Comparison of ENCODE assay signal across 2 cellular contexts in the genomic region with DNA sequence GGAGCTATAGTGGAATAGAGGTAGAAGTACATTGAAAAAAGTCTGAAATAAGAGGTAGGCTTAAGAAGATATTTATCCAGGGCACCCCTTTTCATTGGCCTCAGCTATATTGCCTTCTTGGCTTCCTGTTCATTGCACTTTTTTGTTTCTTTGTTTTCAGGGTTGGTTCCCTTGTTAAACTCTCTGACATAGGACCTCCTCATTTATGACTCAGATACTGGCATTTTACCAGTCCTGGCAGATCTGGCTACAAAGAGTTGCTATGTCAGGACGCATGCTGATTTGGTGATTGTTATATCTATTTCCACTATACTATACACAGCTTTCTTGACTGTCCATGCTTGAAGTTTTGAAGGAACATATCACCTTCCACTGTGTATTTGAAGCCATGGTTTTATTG.
TF ChIP-seq lines count a peak whose summit lies in the region.

No MANE protein-coding gene starts in this region.

TF ChIP-seq in SK-N-SH treated with all-trans-retinoic acid at 6 μM for 48 hours, 23 proteins besides CTCF, POLR2A, EP300 and RAD21 (continued from another document):
- TF ChIP-seq, protein P1, sequence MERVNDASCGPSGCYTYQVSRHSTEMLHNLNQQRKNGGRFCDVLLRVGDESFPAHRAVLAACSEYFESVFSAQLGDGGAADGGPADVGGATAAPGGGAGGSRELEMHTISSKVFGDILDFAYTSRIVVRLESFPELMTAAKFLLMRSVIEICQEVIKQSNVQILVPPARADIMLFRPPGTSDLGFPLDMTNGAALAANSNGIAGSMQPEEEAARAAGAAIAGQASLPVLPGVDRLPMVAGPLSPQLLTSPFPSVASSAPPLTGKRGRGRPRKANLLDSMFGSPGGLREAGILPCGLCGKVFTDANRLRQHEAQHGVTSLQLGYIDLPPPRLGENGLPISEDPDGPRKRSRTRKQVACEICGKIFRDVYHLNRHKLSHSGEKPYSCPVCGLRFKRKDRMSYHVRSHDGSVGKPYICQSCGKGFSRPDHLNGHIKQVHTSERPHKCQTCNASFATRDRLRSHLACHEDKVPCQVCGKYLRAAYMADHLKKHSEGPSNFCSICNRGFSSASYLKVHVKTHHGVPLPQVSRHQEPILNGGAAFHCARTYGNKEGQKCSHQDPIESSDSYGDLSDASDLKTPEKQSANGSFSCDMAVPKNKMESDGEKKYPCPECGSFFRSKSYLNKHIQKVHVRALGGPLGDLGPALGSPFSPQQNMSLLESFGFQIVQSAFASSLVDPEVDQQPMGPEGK (CRISPR knock-in tag; IDR thresholded peaks at IDR 0.05; ENCODE audit: borderline replicate concordance), result no peak
- no peak for TF ChIP-seq TCF4 (CRISPR knock-in tag; IDR thresholded peaks at IDR 0.05; ENCODE audit: borderline replicate concordance)
- TF ChIP-seq, protein P2, sequence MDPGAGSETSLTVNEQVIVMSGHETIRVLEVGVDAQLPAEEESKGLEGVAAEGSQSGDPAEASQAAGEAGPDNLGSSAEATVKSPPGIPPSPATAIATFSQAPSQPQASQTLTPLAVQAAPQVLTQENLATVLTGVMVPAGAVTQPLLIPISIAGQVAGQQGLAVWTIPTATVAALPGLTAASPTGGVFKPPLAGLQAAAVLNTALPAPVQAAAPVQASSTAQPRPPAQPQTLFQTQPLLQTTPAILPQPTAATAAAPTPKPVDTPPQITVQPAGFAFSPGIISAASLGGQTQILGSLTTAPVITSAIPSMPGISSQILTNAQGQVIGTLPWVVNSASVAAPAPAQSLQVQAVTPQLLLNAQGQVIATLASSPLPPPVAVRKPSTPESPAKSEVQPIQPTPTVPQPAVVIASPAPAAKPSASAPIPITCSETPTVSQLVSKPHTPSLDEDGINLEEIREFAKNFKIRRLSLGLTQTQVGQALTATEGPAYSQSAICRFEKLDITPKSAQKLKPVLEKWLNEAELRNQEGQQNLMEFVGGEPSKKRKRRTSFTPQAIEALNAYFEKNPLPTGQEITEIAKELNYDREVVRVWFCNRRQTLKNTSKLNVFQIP (CRISPR knock-in tag; IDR thresholded peaks at IDR 0.05; ENCODE audit: borderline replicate concordance, low read depth), result no peak
- no peak for TF ChIP-seq RARB (CRISPR knock-in tag; IDR thresholded peaks at IDR 0.05)
- TF ChIP-seq ZNF70 (CRISPR knock-in tag; IDR thresholded peaks at IDR 0.05), result no peak
- no peak for TF ChIP-seq GLIS3 (CRISPR knock-in tag; IDR thresholded peaks at IDR 0.05)
- TF ChIP-seq ZNF565 (CRISPR knock-in tag; conservative IDR thresholded peaks at IDR 0.05; ENCODE audit: low read depth), result no peak
- TF ChIP-seq ESRRG (CRISPR knock-in tag; IDR thresholded peaks at IDR 0.05), result no peak
- TF ChIP-seq ZNF8 (CRISPR knock-in tag; IDR thresholded peaks at IDR 0.05), result no peak
- TF ChIP-seq ZFP3 (CRISPR knock-in tag; IDR thresholded peaks at IDR 0.05), result no peak
- TF ChIP-seq ZC3H10 (CRISPR knock-in tag; IDR thresholded peaks at IDR 0.05), result no peak
- no peak for TF ChIP-seq PPARA (CRISPR knock-in tag; IDR thresholded peaks at IDR 0.05; ENCODE audit: borderline replicate concordance)
- TF ChIP-seq, protein P3, sequence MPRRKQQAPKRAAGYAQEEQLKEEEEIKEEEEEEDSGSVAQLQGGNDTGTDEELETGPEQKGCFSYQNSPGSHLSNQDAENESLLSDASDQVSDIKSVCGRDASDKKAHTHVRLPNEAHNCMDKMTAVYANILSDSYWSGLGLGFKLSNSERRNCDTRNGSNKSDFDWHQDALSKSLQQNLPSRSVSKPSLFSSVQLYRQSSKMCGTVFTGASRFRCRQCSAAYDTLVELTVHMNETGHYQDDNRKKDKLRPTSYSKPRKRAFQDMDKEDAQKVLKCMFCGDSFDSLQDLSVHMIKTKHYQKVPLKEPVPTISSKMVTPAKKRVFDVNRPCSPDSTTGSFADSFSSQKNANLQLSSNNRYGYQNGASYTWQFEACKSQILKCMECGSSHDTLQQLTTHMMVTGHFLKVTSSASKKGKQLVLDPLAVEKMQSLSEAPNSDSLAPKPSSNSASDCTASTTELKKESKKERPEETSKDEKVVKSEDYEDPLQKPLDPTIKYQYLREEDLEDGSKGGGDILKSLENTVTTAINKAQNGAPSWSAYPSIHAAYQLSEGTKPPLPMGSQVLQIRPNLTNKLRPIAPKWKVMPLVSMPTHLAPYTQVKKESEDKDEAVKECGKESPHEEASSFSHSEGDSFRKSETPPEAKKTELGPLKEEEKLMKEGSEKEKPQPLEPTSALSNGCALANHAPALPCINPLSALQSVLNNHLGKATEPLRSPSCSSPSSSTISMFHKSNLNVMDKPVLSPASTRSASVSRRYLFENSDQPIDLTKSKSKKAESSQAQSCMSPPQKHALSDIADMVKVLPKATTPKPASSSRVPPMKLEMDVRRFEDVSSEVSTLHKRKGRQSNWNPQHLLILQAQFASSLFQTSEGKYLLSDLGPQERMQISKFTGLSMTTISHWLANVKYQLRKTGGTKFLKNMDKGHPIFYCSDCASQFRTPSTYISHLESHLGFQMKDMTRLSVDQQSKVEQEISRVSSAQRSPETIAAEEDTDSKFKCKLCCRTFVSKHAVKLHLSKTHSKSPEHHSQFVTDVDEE (CRISPR knock-in tag; IDR thresholded peaks at IDR 0.05), result no peak

TF ChIP-seq in SK-N-SH, 30 proteins besides CTCF, POLR2A, EP300 and RAD21 (continued from another document):
- TF ChIP-seq, protein P4, sequence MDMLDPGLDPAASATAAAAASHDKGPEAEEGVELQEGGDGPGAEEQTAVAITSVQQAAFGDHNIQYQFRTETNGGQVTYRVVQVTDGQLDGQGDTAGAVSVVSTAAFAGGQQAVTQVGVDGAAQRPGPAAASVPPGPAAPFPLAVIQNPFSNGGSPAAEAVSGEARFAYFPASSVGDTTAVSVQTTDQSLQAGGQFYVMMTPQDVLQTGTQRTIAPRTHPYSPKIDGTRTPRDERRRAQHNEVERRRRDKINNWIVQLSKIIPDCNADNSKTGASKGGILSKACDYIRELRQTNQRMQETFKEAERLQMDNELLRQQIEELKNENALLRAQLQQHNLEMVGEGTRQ (IDR thresholded peaks at IDR 0.05; ENCODE audit: borderline replicate concordance, low read depth, low read length), result no peak
- no peak for TF ChIP-seq ELF1 (IDR thresholded peaks at IDR 0.05)
- TF ChIP-seq TEAD4 (IDR thresholded peaks at IDR 0.05; ENCODE audit: borderline replicate concordance, insufficient read depth), result no peak
- no peak for TF ChIP-seq CHD2 (IDR thresholded peaks at IDR 0.05; ENCODE audit: low read length, partially characterized antibody)
- no peak for TF ChIP-seq TAF1 (IDR thresholded peaks at IDR 0.05; ENCODE audit: borderline replicate concordance, low read depth, low read length)
- TF ChIP-seq YY1 (IDR thresholded peaks at IDR 0.05; ENCODE audit: low read depth), result no peak
- TF ChIP-seq, protein P5, sequence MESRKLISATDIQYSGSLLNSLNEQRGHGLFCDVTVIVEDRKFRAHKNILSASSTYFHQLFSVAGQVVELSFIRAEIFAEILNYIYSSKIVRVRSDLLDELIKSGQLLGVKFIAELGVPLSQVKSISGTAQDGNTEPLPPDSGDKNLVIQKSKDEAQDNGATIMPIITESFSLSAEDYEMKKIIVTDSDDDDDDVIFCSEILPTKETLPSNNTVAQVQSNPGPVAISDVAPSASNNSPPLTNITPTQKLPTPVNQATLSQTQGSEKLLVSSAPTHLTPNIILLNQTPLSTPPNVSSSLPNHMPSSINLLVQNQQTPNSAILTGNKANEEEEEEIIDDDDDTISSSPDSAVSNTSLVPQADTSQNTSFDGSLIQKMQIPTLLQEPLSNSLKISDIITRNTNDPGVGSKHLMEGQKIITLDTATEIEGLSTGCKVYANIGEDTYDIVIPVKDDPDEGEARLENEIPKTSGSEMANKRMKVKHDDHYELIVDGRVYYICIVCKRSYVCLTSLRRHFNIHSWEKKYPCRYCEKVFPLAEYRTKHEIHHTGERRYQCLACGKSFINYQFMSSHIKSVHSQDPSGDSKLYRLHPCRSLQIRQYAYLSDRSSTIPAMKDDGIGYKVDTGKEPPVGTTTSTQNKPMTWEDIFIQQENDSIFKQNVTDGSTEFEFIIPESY (IDR thresholded peaks at IDR 0.05; ENCODE audit: borderline replicate concordance, low read depth), result no peak
- TF ChIP-seq NRF1 (IDR thresholded peaks at IDR 0.05; ENCODE audit: low read depth, low read length), result no peak
- TF ChIP-seq MEF2A (IDR thresholded peaks at IDR 0.05; ENCODE audit: borderline replicate concordance, low read depth), result no peak
- no peak for TF ChIP-seq FOXJ3 (CRISPR knock-in tag; IDR thresholded peaks at IDR 0.05)
- no peak for TF ChIP-seq MXI1 (IDR thresholded peaks at IDR 0.05; ENCODE audit: low read depth, low read length)
- no peak for TF ChIP-seq RFX5 (IDR thresholded peaks at IDR 0.05; ENCODE audit: low read length)
TF ChIP-seq in SK-N-SH: peak in this region for 0.
